In genomic region chr19:1905863-1906375, GRCh38 we compare ENCODE assay signal across 8 cellular contexts. TPM values are rescaled to one million over a fixed set of nuclear protein-coding genes. Genes with fewer than 3 reads are reported as not detected.
DNase-seq lines count a peak whose midpoint lies in the region; ATAC-seq, FAIRE-seq and TF ChIP-seq lines count a peak whose summit lies in the region.

No MANE protein-coding gene starts in this region.

- H3K27ac ChIP-seq in GM12878 (ENCODE audit: control insufficient read depth, insufficient read depth) (peak overlapping the region; percentile 96), lower lobe of right lung (peak overlapping the region; percentile 86), tibial nerve (peak overlapping the region; percentile 81 to 94 (median 88))

- peaks cover 47% of the 10 kb centered on the region for H3K4me1 Mint-ChIP-seq in activated naive CD4-positive, alpha-beta T cell treated with anti-CD3 and anti-CD28 coated beads for 36 hours (ENCODE audit: low read depth)

- H3K27me3 Mint-ChIP-seq in activated naive CD4-positive, alpha-beta T cell treated with anti-CD3 and anti-CD28 coated beads for 36 hours (ENCODE audit: low read depth), result no peaks in the 10 kb centered on the region

- peak overlapping the region; percentile 93 for H3K4me2 ChIP-seq in GM12878 (ENCODE audit: control insufficient read depth, insufficient read depth)

- 63% methylated on average over 15 of the region's 15 CpGs for WGBS in GM12878 (ENCODE audit: insufficient coverage, insufficient replicate concordance, low lambda C conversion rate, missing lambda C conversion rate)
- WGBS in tibial nerve, 2 donors, result 79 to 82% methylated on average over 15 of the region's 15 CpGs

- H3K4me3 ChIP-seq in GM12878, result peak overlapping the region; percentile 81
- H3K4me3 ChIP-seq in lower lobe of right lung, result peak overlapping the region; percentile 67
- H3K4me3 ChIP-seq in tibial nerve, result peak overlapping the region; percentile 56 to 77 (median 68)

- H3K4me1 ChIP-seq in GM12878 (ENCODE audit: control insufficient read depth, insufficient read depth, low read length), result peaks cover 37% of the 10 kb centered on the region
- H3K4me1 ChIP-seq in lower lobe of right lung, result peaks cover 63% of the 10 kb centered on the region
- peaks cover 0 to 60% (median 28%) of the 10 kb centered on the region in 4 donors for H3K4me1 ChIP-seq in tibial nerve

- in situ Hi-C loops in GM12878 (cut with MboI), result no loop called here

- no peak for DNase-seq in activated naive CD4-positive, alpha-beta T cell treated with anti-CD3 and anti-CD28 coated beads for 36 hours
- DNase-seq in activated naive CD4-positive, alpha-beta T cell treated with Interleukin-2 at 50 U/mL for 16 hours, result no peak
- DNase-seq in GM12878 (ENCODE audit: low read depth, low spot score) (no peak), lower lobe of right lung (no peak), tibial nerve (ENCODE audit: low spot score in 2 of 2) (no peak), superior temporal gyrus (ENCODE audit: extremely low spot score) (no peak), head of caudate nucleus (no peak)

- peak overlapping the region; percentile 89 for H3K4me3 Mint-ChIP-seq in activated naive CD4-positive, alpha-beta T cell treated with anti-CD3 and anti-CD28 coated beads for 36 hours

- H3K36me3 ChIP-seq in GM12878 (ENCODE audit: control insufficient read depth in 2 of 2, insufficient read depth in 2 of 2, low read length in 1 of 2) (no peaks in the 10 kb centered on the region), lower lobe of right lung (no peaks in the 10 kb centered on the region), tibial nerve (no peaks in the 10 kb centered on the region)

- intact Hi-C loops in activated naive CD4-positive, alpha-beta T cell treated with anti-CD3 and anti-CD28 coated beads for 36 hours (cut with micrococcal nuclease), result loop anchor here (1.0 to 5.0 kb wide), 8 partner anchors 9 to 331 kb away; partner anchors contain the start of genes BTBD2, PLEKHJ1 and SF3A2
- intact Hi-C loops in GM12878 (cut with micrococcal nuclease; ENCODE audit: unreplicated experiment) (loop anchor here (1.0 to 10.0 kb wide), 3 partner anchors 42 to 189 kb away; partner anchors contain the start of genes BTBD2, IZUMO4 and MOB3A), lower lobe of right lung (cut with DNase I) (no loop called here), head of caudate nucleus (cut with DNase I) (no loop called here)

- SMC1A ChIA-PET in GM12878 (lab: Charles Lee; ENCODE audit: uncharacterized antibody, unreplicated experiment), result no interaction called here

- no peak for TF ChIP-seq EP300 in GM12878 (IDR thresholded peaks at IDR 0.05; ENCODE audit: borderline replicate concordance in 1 of 2, control insufficient read depth in 1 of 2, low read depth in 2 of 2, low read length in 2 of 2)
- no peak for TF ChIP-seq EP300 in tibial nerve (IDR thresholded peaks at IDR 0.05)

- peak overlapping the region; percentile 84 for H3K9ac ChIP-seq in GM12878 (ENCODE audit: control insufficient read depth, insufficient read depth, low read length)

- no peak for TF ChIP-seq CTCF in GM12878 (IDR thresholded peaks at IDR 0.05 in 2 of 3, conservative IDR thresholded peaks at IDR 0.05 in 1 of 3; ENCODE audit: control insufficient read depth in 2 of 3, extremely low read depth in 1 of 3, insufficient read depth in 1 of 3, low read depth in 3 of 3, low read length in 3 of 3)
- TF ChIP-seq CTCF in lower lobe of right lung (IDR thresholded peaks at IDR 0.05), result no peak
- TF ChIP-seq CTCF in tibial nerve (IDR thresholded peaks at IDR 0.05), result no peak

- no peaks in the 10 kb centered on the region for H3K9me3 ChIP-seq in GM12878 (replicated peaks; ENCODE audit: control insufficient read depth, insufficient read depth, low read length)
- no peaks in the 10 kb centered on the region for H3K9me3 ChIP-seq in lower lobe of right lung
- H3K9me3 ChIP-seq in tibial nerve, result no peaks in the 10 kb centered on the region

- TF ChIP-seq POLR2A in GM12878 (IDR thresholded peaks at IDR 0.05; ENCODE audit: low read depth, low read length) (no peak), tibial nerve (IDR thresholded peaks at IDR 0.05) (no peak)

- ATAC-seq in GM12878, result no peak
- no peak for ATAC-seq in lower lobe of right lung
- no peak for ATAC-seq in GM21737 (IDR thresholded peaks at IDR 0.05; ENCODE audit: unreplicated experiment)

- no peak for FAIRE-seq in GM12878 (lab: Jason Lieb, UNC)

- H3K27ac Mint-ChIP-seq in activated naive CD4-positive, alpha-beta T cell treated with anti-CD3 and anti-CD28 coated beads for 36 hours, result peak overlapping the region; percentile 70

- H3K36me3 Mint-ChIP-seq in activated naive CD4-positive, alpha-beta T cell treated with anti-CD3 and anti-CD28 coated beads for 36 hours (ENCODE audit: low read depth), result peaks cover 1% of the 10 kb centered on the region

- no peaks in the 10 kb centered on the region for H4K20me1 ChIP-seq in GM12878 (ENCODE audit: control insufficient read depth, insufficient read depth)

- CTCF ChIA-PET in activated naive CD4-positive, alpha-beta T cell treated with anti-CD3 and anti-CD28 coated beads for 36 hours (lab: Charles Lee), result no interaction called here
- CTCF ChIA-PET in GM12878 (lab: Yijun Ruan, JAX), result interaction anchor here (0.7 to 1.7 kb wide), 4 partner anchors 9 to 39 kb away, joined by 3 to 10 read pairs (median 4); no protein-coding TSS in a partner anchor

- POLR2A ChIA-PET in GM12878 (lab: Charles Lee), result interaction anchor here (0.6 to 1.0 kb wide), 3 partner anchors 21 to 120 kb away, joined by 4 to 6 read pairs (median 5); partner anchors contain the start of gene ABHD17A

- H3K27me3 ChIP-seq in GM12878 (replicated peaks in 1 of 2; ENCODE audit: control insufficient read depth in 2 of 2, insufficient read depth in 2 of 2, low read length in 1 of 2) (no peaks in the 10 kb centered on the region), lower lobe of right lung (ENCODE audit: low read depth) (no peaks in the 10 kb centered on the region), tibial nerve (no peaks in the 10 kb centered on the region)

- peaks cover 36% of the 10 kb centered on the region for H3K79me2 ChIP-seq in GM12878 (ENCODE audit: control insufficient read depth, insufficient read depth, low read length)

- no TSS peak for BruUV-seq in GM12878 (replicated peaks; lab: Mats Ljungman, UMichigan)

- H3K9me3 Mint-ChIP-seq in activated naive CD4-positive, alpha-beta T cell treated with anti-CD3 and anti-CD28 coated beads for 36 hours, result no peaks in the 10 kb centered on the region

- TF ChIP-seq RAD21 in GM12878 (IDR thresholded peaks at IDR 0.05; ENCODE audit: insufficient read depth, low read depth, low read length), result no peak

- H2AFZ ChIP-seq in GM12878 (ENCODE audit: control insufficient read depth, low read depth, low read length), result peak overlapping the region; percentile 51

- RAD21 ChIA-PET in GM12878 (lab: Charles Lee; ENCODE audit: unreplicated experiment), result interaction anchor here (0.9 kb wide), 1 partner anchor 8 kb away, joined by 3 read pairs; no protein-coding TSS in a partner anchor

RNA-seq across cellular contexts. Expression of gene ADAT3, which starts 0.7 kb away (rescaled TPM):
- 1 to 10 TPM; 3.0 to 3.4 TPM for total RNA-seq in activated naive CD4-positive, alpha-beta T cell treated with anti-CD3 and anti-CD28 coated beads for 36 hours
- total RNA-seq in GM12878 (2013; cell fraction: nucleolus; rRNA removed), result 26.1 and 30.8 TPM in 2 replicates
- 3.8 and 5.6 TPM in 2 replicates for total RNA-seq in GM12878 (2014; rRNA removed)
- 0.27 TPM in 1 of 2 replicates, not detected in the other for total RNA-seq in GM12878 (2014; rRNA removed; fragmentation: Illumina TruSeq; extraction: Trizol)
- 11.6 and 11.8 TPM in 2 replicates for total RNA-seq in GM12878 (2021)
- polyA plus RNA-seq in GM12878 (2011; ENCODE audit: low read depth), result 0.54 TPM
- polyA plus RNA-seq in GM12878 (2011; rRNA removed), result 0.13 and 0.46 TPM in 2 replicates
- polyA plus RNA-seq in GM12878 (2011; cell fraction: cytosol; rRNA removed), result 1.1 and 2.1 TPM in 2 replicates
- 5.4 and 12.3 TPM in 2 replicates for polyA plus RNA-seq in GM12878 (2011; cell fraction: nucleus; rRNA removed)
- 3.0 and 3.7 TPM in 2 replicates for polyA plus RNA-seq in GM12878 (2012)
- not detected in 2 replicates for polyA plus RNA-seq in GM12878 (2014; fragmentation: Illumina TruSeq; extraction: Trizol)
- not detected for polyA plus RNA-seq in GM12878 (2014; fragmentation: Nextera tagmentation; extraction: Ambion mirVana)
- polyA plus RNA-seq in GM12878 (2014; rRNA removed), result 11.0 and 13.2 TPM in 2 replicates
- polyA plus RNA-seq in GM12878 (2016; fragmentation: Nextera tagmentation; extraction: Ambion mirVana), result 1 to 10 TPM; 7.7 to 8.9 TPM
- polyA minus RNA-seq in GM12878 (2011; rRNA and poly(A)+ RNA removed), result 0.62 TPM in 1 of 2 replicates, not detected in the other
- 1.1 and 1.5 TPM in 2 replicates for polyA minus RNA-seq in GM12878 (2011; cell fraction: cytosol; rRNA and poly(A)+ RNA removed)
- polyA minus RNA-seq in GM12878 (2011; cell fraction: nucleus; rRNA and poly(A)+ RNA removed), result 1.9 and 4.9 TPM in 2 replicates
- 6.2 TPM for total RNA-seq in lower lobe of right lung
- total RNA-seq in tibial nerve, result 1 to 10 TPM; 2.4 to 8.7 (median 4.8) TPM

RNA-seq across cellular contexts. Expression of gene SCAMP4, which starts 0.7 kb away (rescaled TPM):
- 10 to 100 TPM; 12.1 to 14.5 TPM for total RNA-seq in activated naive CD4-positive, alpha-beta T cell treated with anti-CD3 and anti-CD28 coated beads for 36 hours
- total RNA-seq in GM12878 (2013; cell fraction: nucleolus; rRNA removed), result 42.9 and 44.9 TPM in 2 replicates
- 16.9 and 19.3 TPM in 2 replicates for total RNA-seq in GM12878 (2014; rRNA removed)
- 6.5 and 7.0 TPM in 2 replicates for total RNA-seq in GM12878 (2014; rRNA removed; fragmentation: Illumina TruSeq; extraction: Trizol)
- total RNA-seq in GM12878 (2021), result 34.7 and 38.7 TPM in 2 replicates
- polyA plus RNA-seq in GM12878 (2011; ENCODE audit: low read depth), result 8.1 TPM
- 2.7 and 5.6 TPM in 2 replicates for polyA plus RNA-seq in GM12878 (2011; rRNA removed)
- polyA plus RNA-seq in GM12878 (2011; cell fraction: cytosol; rRNA removed), result 6.9 and 10.0 TPM in 2 replicates
- polyA plus RNA-seq in GM12878 (2011; cell fraction: nucleus; rRNA removed), result 28.6 and 39.7 TPM in 2 replicates
- polyA plus RNA-seq in GM12878 (2012), result 21.9 and 26.7 TPM in 2 replicates
- polyA plus RNA-seq in GM12878 (2014; fragmentation: Illumina TruSeq; extraction: Trizol), result 5.1 and 8.7 TPM in 2 replicates
- polyA plus RNA-seq in GM12878 (2014; fragmentation: Nextera tagmentation; extraction: Ambion mirVana), result 1 to 10 TPM in 1 of 2 experiments, under 1 TPM in 1; 0.63 to 2.3 TPM
- polyA plus RNA-seq in GM12878 (2014; rRNA removed), result 24.4 and 33.2 TPM in 2 replicates
- 10 to 100 TPM; 33.8 to 34.4 TPM for polyA plus RNA-seq in GM12878 (2016; fragmentation: Nextera tagmentation; extraction: Ambion mirVana)
- 3.1 and 15.0 TPM in 2 replicates for polyA minus RNA-seq in GM12878 (2011; rRNA and poly(A)+ RNA removed)
- polyA minus RNA-seq in GM12878 (2011; cell fraction: cytosol; rRNA and poly(A)+ RNA removed), result 7.0 and 10.7 TPM in 2 replicates
- 9.1 and 17.2 TPM in 2 replicates for polyA minus RNA-seq in GM12878 (2011; cell fraction: nucleus; rRNA and poly(A)+ RNA removed)
- total RNA-seq in lower lobe of right lung, result 65.0 TPM
- total RNA-seq in tibial nerve, result 10 to 100 TPM; 34.7 to 65.7 (median 56.2) TPM

RNA-seq across cellular contexts. Expression of gene ABHD17A, which starts 20.6 kb away (rescaled TPM):
- total RNA-seq in activated naive CD4-positive, alpha-beta T cell treated with anti-CD3 and anti-CD28 coated beads for 36 hours, result 10 to 100 TPM; 79.3 to 79.9 TPM
- total RNA-seq in GM12878 (2013; cell fraction: nucleolus; rRNA removed), result 25.8 and 29.5 TPM in 2 replicates
- 109 and 126 TPM in 2 replicates for total RNA-seq in GM12878 (2014; rRNA removed)
- 5.6 and 7.0 TPM in 2 replicates for total RNA-seq in GM12878 (2014; rRNA removed; fragmentation: Illumina TruSeq; extraction: Trizol)
- 72.6 and 77.6 TPM in 2 replicates for total RNA-seq in GM12878 (2021)
- 8.6 TPM for polyA plus RNA-seq in GM12878 (2011; ENCODE audit: low read depth)
- polyA plus RNA-seq in GM12878 (2011; rRNA removed), result 7.7 and 25.3 TPM in 2 replicates
- 45.6 and 92.1 TPM in 2 replicates for polyA plus RNA-seq in GM12878 (2011; cell fraction: cytosol; rRNA removed)
- 158 and 188 TPM in 2 replicates for polyA plus RNA-seq in GM12878 (2011; cell fraction: nucleus; rRNA removed)
- 36.2 and 44.0 TPM in 2 replicates for polyA plus RNA-seq in GM12878 (2012)
- 0.87 and 2.5 TPM in 2 replicates for polyA plus RNA-seq in GM12878 (2014; fragmentation: Illumina TruSeq; extraction: Trizol)
- under 1 TPM in 1 of 2 experiments, not detected in 1; 0.13 TPM for polyA plus RNA-seq in GM12878 (2014; fragmentation: Nextera tagmentation; extraction: Ambion mirVana)
- 84.5 and 105 TPM in 2 replicates for polyA plus RNA-seq in GM12878 (2014; rRNA removed)
- 10 to 100 TPM; 28.8 to 45.7 TPM for polyA plus RNA-seq in GM12878 (2016; fragmentation: Nextera tagmentation; extraction: Ambion mirVana)
- polyA minus RNA-seq in GM12878 (2011; rRNA and poly(A)+ RNA removed), result 22.4 and 32.0 TPM in 2 replicates
- polyA minus RNA-seq in GM12878 (2011; cell fraction: cytosol; rRNA and poly(A)+ RNA removed), result 21.4 and 26.9 TPM in 2 replicates
- polyA minus RNA-seq in GM12878 (2011; cell fraction: nucleus; rRNA and poly(A)+ RNA removed), result 13.5 and 18.1 TPM in 2 replicates
- total RNA-seq in lower lobe of right lung, result 76.4 TPM
- 100 to 1,000 TPM; 127 to 165 (median 132) TPM for total RNA-seq in tibial nerve

RNA-seq across cellular contexts. Expression of gene CSNK1G2, which starts 35.1 kb away (rescaled TPM):
- 10 to 100 TPM; 50.6 to 51.0 TPM for total RNA-seq in activated naive CD4-positive, alpha-beta T cell treated with anti-CD3 and anti-CD28 coated beads for 36 hours
- total RNA-seq in GM12878 (2013; cell fraction: nucleolus; rRNA removed), result 158 and 167 TPM in 2 replicates
- 78.9 and 79.6 TPM in 2 replicates for total RNA-seq in GM12878 (2014; rRNA removed)
- total RNA-seq in GM12878 (2014; rRNA removed; fragmentation: Illumina TruSeq; extraction: Trizol), result 24.6 and 32.5 TPM in 2 replicates
- total RNA-seq in GM12878 (2021), result 67.3 and 71.3 TPM in 2 replicates
- 12.9 TPM for polyA plus RNA-seq in GM12878 (2011; ENCODE audit: low read depth)
- polyA plus RNA-seq in GM12878 (2011; rRNA removed), result 25.2 and 54.1 TPM in 2 replicates
- polyA plus RNA-seq in GM12878 (2011; cell fraction: cytosol; rRNA removed), result 62.5 and 117 TPM in 2 replicates
- 467 and 499 TPM in 2 replicates for polyA plus RNA-seq in GM12878 (2011; cell fraction: nucleus; rRNA removed)
- polyA plus RNA-seq in GM12878 (2012), result 55.3 and 64.5 TPM in 2 replicates
- 3.1 and 17.5 TPM in 2 replicates for polyA plus RNA-seq in GM12878 (2014; fragmentation: Illumina TruSeq; extraction: Trizol)
- polyA plus RNA-seq in GM12878 (2014; fragmentation: Nextera tagmentation; extraction: Ambion mirVana), result under 1 TPM; 0.64 to 0.84 TPM
- polyA plus RNA-seq in GM12878 (2014; rRNA removed), result 107 and 109 TPM in 2 replicates
- polyA plus RNA-seq in GM12878 (2016; fragmentation: Nextera tagmentation; extraction: Ambion mirVana), result 1 to 10 TPM; 4.6 to 5.6 TPM
- 31.1 and 54.8 TPM in 2 replicates for polyA minus RNA-seq in GM12878 (2011; rRNA and poly(A)+ RNA removed)
- 25.0 and 31.3 TPM in 2 replicates for polyA minus RNA-seq in GM12878 (2011; cell fraction: cytosol; rRNA and poly(A)+ RNA removed)
- polyA minus RNA-seq in GM12878 (2011; cell fraction: nucleus; rRNA and poly(A)+ RNA removed), result 30.7 and 54.0 TPM in 2 replicates
- 55.4 TPM for total RNA-seq in lower lobe of right lung
- total RNA-seq in tibial nerve, result 100 to 1,000 TPM in 1 of 4 donors, 10 to 100 TPM in 3; 38.9 to 132 (median 55.6) TPM

RNA-seq across cellular contexts. Expression of gene KLF16, which starts 42.5 kb away (rescaled TPM):
- 10 to 100 TPM; 13.5 to 15.0 TPM for total RNA-seq in activated naive CD4-positive, alpha-beta T cell treated with anti-CD3 and anti-CD28 coated beads for 36 hours
- 4.1 and 5.1 TPM in 2 replicates for total RNA-seq in GM12878 (2013; cell fraction: nucleolus; rRNA removed)
- 5.4 and 6.2 TPM in 2 replicates for total RNA-seq in GM12878 (2014; rRNA removed)
- total RNA-seq in GM12878 (2014; rRNA removed; fragmentation: Illumina TruSeq; extraction: Trizol), result 2.2 and 2.6 TPM in 2 replicates
- total RNA-seq in GM12878 (2021), result 37.6 and 41.2 TPM in 2 replicates
- 2.1 TPM for polyA plus RNA-seq in GM12878 (2011; ENCODE audit: low read depth)
- polyA plus RNA-seq in GM12878 (2011; rRNA removed), result 0.89 and 1.6 TPM in 2 replicates
- polyA plus RNA-seq in GM12878 (2011; cell fraction: cytosol; rRNA removed), result 4.1 and 7.5 TPM in 2 replicates
- polyA plus RNA-seq in GM12878 (2011; cell fraction: nucleus; rRNA removed), result 11.3 and 26.9 TPM in 2 replicates
- 9.1 and 13.8 TPM in 2 replicates for polyA plus RNA-seq in GM12878 (2012)
- polyA plus RNA-seq in GM12878 (2014; fragmentation: Illumina TruSeq; extraction: Trizol), result 0.57 and 2.6 TPM in 2 replicates
- polyA plus RNA-seq in GM12878 (2014; fragmentation: Nextera tagmentation; extraction: Ambion mirVana), result under 1 TPM; 0.03 to 0.24 TPM
- polyA plus RNA-seq in GM12878 (2014; rRNA removed), result 13.4 and 13.7 TPM in 2 replicates
- 1 to 10 TPM; 2.1 to 2.5 TPM for polyA plus RNA-seq in GM12878 (2016; fragmentation: Nextera tagmentation; extraction: Ambion mirVana)
- polyA minus RNA-seq in GM12878 (2011; rRNA and poly(A)+ RNA removed), result 0.59 and 1.9 TPM in 2 replicates
- 4.9 and 7.4 TPM in 2 replicates for polyA minus RNA-seq in GM12878 (2011; cell fraction: cytosol; rRNA and poly(A)+ RNA removed)
- polyA minus RNA-seq in GM12878 (2011; cell fraction: nucleus; rRNA and poly(A)+ RNA removed), result 1.5 and 6.3 TPM in 2 replicates
- total RNA-seq in lower lobe of right lung, result 22.2 TPM
- 1 to 10 TPM; 4.6 to 8.4 (median 7.0) TPM for total RNA-seq in tibial nerve

Comparison
In these comparisons a context has a peak if more than half of its experiments do, and no peak if none do; other contexts are left out.
1. intact Hi-C loops: an anchor here in activated naive CD4-positive, alpha-beta T cell treated with anti-CD3 and anti-CD28 coated beads for 36 hours (1.0 to 5.0 kb wide) and GM12878 (1.0 to 10.0 kb wide); none called in lower lobe of right lung and head of caudate nucleus.